1 cellular context compared by ENCODE assay signal in genomic region chr4:88759039-88759631, GRCh38.
TF ChIP-seq lines count a peak whose summit lies in the region.

No MANE protein-coding gene starts in this region.

TF ChIP-seq in HepG2, 621 proteins besides CTCF, POLR2A, EP300 and RAD21 (continued from another document and continues in another):
- TF ChIP-seq EZH2 (conservative IDR thresholded peaks at IDR 0.05; ENCODE audit: low read depth, low read length), result no peak
- TF ChIP-seq ZBTB7A (CRISPR knock-in tag; IDR thresholded peaks at IDR 0.05), result no peak
- TF ChIP-seq SMC3 (IDR thresholded peaks at IDR 0.05; ENCODE audit: low read length), result no peak
- TF ChIP-seq HHEX (CRISPR knock-in tag; IDR thresholded peaks at IDR 0.05), result no peak
- no peak; the same call in 1 of the 2 replicates for TF ChIP-seq HMG20A (CRISPR knock-in tag; IDR thresholded peaks at IDR 0.05; ENCODE audit: borderline replicate concordance)
- no peak for TF ChIP-seq NFYB (CRISPR knock-in tag; IDR thresholded peaks at IDR 0.05)
- peak; percentile 62 for TF ChIP-seq PAXIP1 (CRISPR knock-in tag; conservative IDR thresholded peaks at IDR 0.05)
- TF ChIP-seq PAF1 (CRISPR knock-in tag; IDR thresholded peaks at IDR 0.05), result no peak
- TF ChIP-seq TSC22D2 (CRISPR knock-in tag; IDR thresholded peaks at IDR 0.05; ENCODE audit: borderline replicate concordance), result no peak
- TF ChIP-seq REL (CRISPR knock-in tag; conservative IDR thresholded peaks at IDR 0.05), result no peak
- no peak for TF ChIP-seq ZNF138 (CRISPR knock-in tag; IDR thresholded peaks at IDR 0.05; ENCODE audit: low read depth)
- TF ChIP-seq CHCHD3 (CRISPR knock-in tag; IDR thresholded peaks at IDR 0.05), result no peak
- TF ChIP-seq FOXP1 (IDR thresholded peaks at IDR 0.05), result no peak
- TF ChIP-seq FOXP1 (CRISPR knock-in tag; IDR thresholded peaks at IDR 0.05), result peak; percentile 30
- TF ChIP-seq TBX2 (CRISPR knock-in tag; IDR thresholded peaks at IDR 0.05; ENCODE audit: borderline replicate concordance), result peak; percentile 56; the same call in 1 of the 2 replicates
- no peak for TF ChIP-seq TCF7L2 (IDR thresholded peaks at IDR 0.05; ENCODE audit: low read depth, low read length)
- TF ChIP-seq ARNT2 (CRISPR knock-in tag; IDR thresholded peaks at IDR 0.05; ENCODE audit: low read depth), result no peak
- TF ChIP-seq HES4 (CRISPR knock-in tag; IDR thresholded peaks at IDR 0.05; ENCODE audit: borderline replicate concordance), result no peak
- 0 out of 2 replicates have a peak, but pooled peaks have one; percentile 52 for TF ChIP-seq ZNF572 (CRISPR knock-in tag; IDR thresholded peaks at IDR 0.05)
- TF ChIP-seq NFE2L1 (CRISPR knock-in tag; IDR thresholded peaks at IDR 0.05; ENCODE audit: borderline replicate concordance), result no peak
- TF ChIP-seq ZFP82 (CRISPR knock-in tag; IDR thresholded peaks at IDR 0.05; ENCODE audit: borderline replicate concordance), result no peak
- TF ChIP-seq HDAC2 (CRISPR knock-in tag; IDR thresholded peaks at IDR 0.05), result peak; percentile 52
- TF ChIP-seq BRD4 (CRISPR knock-in tag; IDR thresholded peaks at IDR 0.05), result no peak
- TF ChIP-seq ELF1 (CRISPR knock-in tag; IDR thresholded peaks at IDR 0.05), result no peak
- TF ChIP-seq ZNF331 (CRISPR knock-in tag; IDR thresholded peaks at IDR 0.05), result peak; percentile 12; the same call in 1 of the 2 replicates
- no peak for TF ChIP-seq HOXD1 (CRISPR knock-in tag; IDR thresholded peaks at IDR 0.05)
- TF ChIP-seq MEF2D (CRISPR knock-in tag; IDR thresholded peaks at IDR 0.05), result peak; percentile 39; the same call in 1 of the 2 replicates
- TF ChIP-seq PCBP2 (optimal IDR thresholded peaks at IDR 0.05; ENCODE audit: low read depth, low read length, poor library complexity, severe bottlenecking), result no peak
- TF ChIP-seq ZNF775 (CRISPR knock-in tag; IDR thresholded peaks at IDR 0.05; ENCODE audit: borderline replicate concordance), result no peak; the same call in 1 of the 2 replicates
- no peak for TF ChIP-seq XBP1 (CRISPR knock-in tag; IDR thresholded peaks at IDR 0.05)
- no peak for TF ChIP-seq ZBTB20 (CRISPR knock-in tag; IDR thresholded peaks at IDR 0.05; ENCODE audit: borderline replicate concordance, low read depth)
- peak; percentile 50; the same call in 1 of the 2 replicates for TF ChIP-seq MIXL1 (CRISPR knock-in tag; IDR thresholded peaks at IDR 0.05)
- TF ChIP-seq TOE1 (CRISPR knock-in tag; IDR thresholded peaks at IDR 0.05), result no peak
- no peak for TF ChIP-seq ZMAT3 (CRISPR knock-in tag; conservative IDR thresholded peaks at IDR 0.05)
- TF ChIP-seq ZNF468 (CRISPR knock-in tag; IDR thresholded peaks at IDR 0.05), result no peak
- no peak for TF ChIP-seq ATF4 (CRISPR knock-in tag; IDR thresholded peaks at IDR 0.05)
- TF ChIP-seq USF2 (IDR thresholded peaks at IDR 0.05; ENCODE audit: low read depth, low read length), result no peak
- no peak for TF ChIP-seq USF2 (CRISPR knock-in tag; IDR thresholded peaks at IDR 0.05; ENCODE audit: borderline replicate concordance)
- TF ChIP-seq ZNF235 (CRISPR knock-in tag; IDR thresholded peaks at IDR 0.05; ENCODE audit: borderline replicate concordance), result no peak
- TF ChIP-seq TRIM22 (IDR thresholded peaks at IDR 0.05), result no peak
- no peak for TF ChIP-seq ZNF670 (CRISPR knock-in tag; IDR thresholded peaks at IDR 0.05; ENCODE audit: borderline replicate concordance)
- no peak for TF ChIP-seq TFDP2 (CRISPR knock-in tag; IDR thresholded peaks at IDR 0.05)
- no peak for TF ChIP-seq ZNF704 (CRISPR knock-in tag; IDR thresholded peaks at IDR 0.05; ENCODE audit: borderline replicate concordance)
- no peak for TF ChIP-seq BHLHE40 (IDR thresholded peaks at IDR 0.05; ENCODE audit: low read length)
- peak; percentile 26; the same call in 1 of the 2 replicates for TF ChIP-seq ZNF609 (CRISPR knock-in tag; IDR thresholded peaks at IDR 0.05; ENCODE audit: borderline replicate concordance)
- no peak for TF ChIP-seq ZFP62 (CRISPR knock-in tag; IDR thresholded peaks at IDR 0.05)
- TF ChIP-seq ZBTB49 (CRISPR knock-in tag; IDR thresholded peaks at IDR 0.05; ENCODE audit: borderline replicate concordance), result no peak
- no peak for TF ChIP-seq ZSCAN20 (CRISPR knock-in tag; IDR thresholded peaks at IDR 0.05; ENCODE audit: borderline replicate concordance)
- TF ChIP-seq NCOR1 (IDR thresholded peaks at IDR 0.05; ENCODE audit: borderline replicate concordance, low read length), result no peak
